17 cellular contexts compared by ENCODE assay signal in the genomic region with DNA sequence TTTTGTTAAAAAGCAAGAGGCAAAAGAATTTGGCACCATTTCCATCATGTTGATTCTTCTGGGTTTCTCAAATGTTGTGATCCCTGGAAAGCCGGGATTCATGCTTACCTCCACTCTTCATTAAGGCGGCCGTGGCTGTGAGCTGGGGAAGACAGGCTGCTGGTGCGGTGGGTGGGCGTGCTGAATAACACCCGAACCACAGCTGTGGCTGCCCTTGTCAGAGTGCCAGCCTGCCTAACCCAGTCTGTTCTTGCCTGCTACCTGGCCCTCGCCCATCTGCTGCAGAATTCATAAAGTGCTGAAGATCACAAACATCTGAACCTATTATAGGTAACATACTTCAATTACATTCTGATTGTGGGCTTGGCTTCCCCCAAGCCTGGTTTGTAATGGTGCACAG.
A peak's percentile ranks its signal among the peaks of the same experiment; 100 is the strongest.
DNase-seq lines count a peak whose midpoint lies in the region; ATAC-seq, FAIRE-seq and TF ChIP-seq lines count a peak whose summit lies in the region.
"Had no signal": no experiment of that assay in that cellular context is flagged by ENCODE, and none has a peak within 500 bp of the region (broad histone marks: within the 10 kb centered on the region; RNA-seq: fewer than 3 reads in every experiment).

No MANE protein-coding gene starts in this region.

- H3K27me3 Mint-ChIP-seq in activated naive CD4-positive, alpha-beta T cell treated with anti-CD3 and anti-CD28 coated beads for 36 hours (ENCODE audit: low read depth), result no peaks in the 10 kb centered on the region
- peaks cover 9% of the 10 kb centered on the region for H3K27me3 Mint-ChIP-seq in T-helper 2 cell treated with Interferon-gamma antibody and Interleukin-4, amounts not matched to agents 5 μg/mL and 100 μg/mL, for 36 hours (ENCODE audit: low read depth)
- H3K27me3 Mint-ChIP-seq in stimulated activated memory B cell treated with anti-CD40 and anti-IgM and Interleukin-4, amounts not matched to agents 10 μg/mL and 1 μg/mL and 100 μg/mL, for 72 hours, result peaks cover 13% of the 10 kb centered on the region

- DNase-seq in Ammon's horn (ENCODE audit: low spot score) (peak; percentile 9), G401 (ENCODE audit: low spot score) (peak; percentile 46), NCI-H1105 (lab: John Stamatoyannopoulos, UW) (peak; percentile 22), GM12878 (ENCODE audit: low read depth, low spot score) (no peak), mesenchymal stem cell (no peak)
- DNase-seq in activated naive CD4-positive, alpha-beta T cell treated with anti-CD3 and anti-CD28 coated beads for 36 hours, result no peak
- DNase-seq in T-helper 2 cell treated with Interferon-gamma antibody and Interleukin-4, amounts not matched to agents 5 μg/mL and 100 μg/mL, for 36 hours (ENCODE audit: low spot score), result no peak
- DNase-seq: left ventricle myocardium inferior, NCI-H146, NCI-H510A, PC-9, T1000, upper lobe of right lung had no signal

- no peaks in the 10 kb centered on the region for H3K79me2 ChIP-seq in GM12878 (ENCODE audit: control insufficient read depth, insufficient read depth, low read length)

- SMC1A ChIA-PET in GM12878 (lab: Charles Lee; ENCODE audit: uncharacterized antibody, unreplicated experiment), result interaction anchor here (1.0 to 2.1 kb wide), 3 partner anchors 19 to 180 kb away, joined by 3 to 7 read pairs (median 4); no protein-coding TSS in a partner anchor

- H2AFZ ChIP-seq in GM12878 (ENCODE audit: control insufficient read depth, low read depth, low read length), result peak overlapping the region; percentile 95
- no peak overlapping the region for H2AFZ ChIP-seq in mesenchymal stem cell (ENCODE audit: low read depth, low read length)

- H4K8ac ChIP-seq in mesenchymal stem cell (ENCODE audit: low read length), result no peak overlapping the region

- no peaks in the 10 kb centered on the region for H3K9me3 Mint-ChIP-seq in activated naive CD4-positive, alpha-beta T cell treated with anti-CD3 and anti-CD28 coated beads for 36 hours
- H3K9me3 Mint-ChIP-seq in T-helper 2 cell treated with Interferon-gamma antibody and Interleukin-4, amounts not matched to agents 5 μg/mL and 100 μg/mL, for 36 hours, result no peaks in the 10 kb centered on the region
- H3K9me3 Mint-ChIP-seq in stimulated activated memory B cell treated with anti-CD40 and anti-IgM and Interleukin-4, amounts not matched to agents 10 μg/mL and 1 μg/mL and 100 μg/mL, for 72 hours, result no peaks in the 10 kb centered on the region
- H3K9me3 Mint-ChIP-seq: stimulated activated naive CD8-positive, alpha-beta T cell treated with anti-CD3 and anti-CD28 coated beads, Interleukin-15, Interleukin-2, amounts not matched to agents 100 ng/mL and 50 ng/mL, for 24 hours had no signal

- FAIRE-seq in GM12878 (lab: Jason Lieb, UNC), result no peak

- H3K79me1 ChIP-seq in mesenchymal stem cell (replicated peaks; ENCODE audit: low read length, poor library complexity, severe bottlenecking), result no peaks in the 10 kb centered on the region

- no peaks in the 10 kb centered on the region for H3K36me3 ChIP-seq in GM12878 (ENCODE audit: control insufficient read depth in 2 of 2, insufficient read depth in 2 of 2, low read length in 1 of 2)
- no peaks in the 10 kb centered on the region for H3K36me3 ChIP-seq in mesenchymal stem cell (ENCODE audit: control insufficient read depth in 1 of 2, insufficient read depth in 2 of 2, low read depth in 1 of 2, low read length in 2 of 2)
- H3K36me3 ChIP-seq: esophagus muscularis mucosa, left ventricle myocardium inferior, SJSA1, upper lobe of right lung had no signal

- H3K9me3 ChIP-seq in GM12878 (replicated peaks; ENCODE audit: control insufficient read depth, insufficient read depth, low read length) (no peaks in the 10 kb centered on the region), mesenchymal stem cell (ENCODE audit: control insufficient read depth, low read length) (no peaks in the 10 kb centered on the region)
- H3K9me3 ChIP-seq: esophagus muscularis mucosa, left ventricle myocardium inferior, SJSA1, upper lobe of right lung had no signal

- no peak for TF ChIP-seq CTCF in GM12878 (IDR thresholded peaks at IDR 0.05 in 2 of 3, conservative IDR thresholded peaks at IDR 0.05 in 1 of 3; ENCODE audit: control insufficient read depth in 2 of 3, extremely low read depth in 1 of 3, insufficient read depth in 1 of 3, low read depth in 3 of 3, low read length in 3 of 3)

- H3K27me3 ChIP-seq in GM12878 (replicated peaks in 1 of 2; ENCODE audit: control insufficient read depth in 2 of 2, insufficient read depth in 2 of 2, low read length in 1 of 2) (no peaks in the 10 kb centered on the region), mesenchymal stem cell (ENCODE audit: control insufficient read depth in 1 of 2, insufficient read depth in 1 of 2, low read length in 2 of 2) (peaks cover 17 to 42% of the 10 kb centered on the region in 2 experiments)

- no peak overlapping the region for H3K23ac ChIP-seq in mesenchymal stem cell (ENCODE audit: low read length in 2 of 2)

- no peak overlapping the region for H3K4ac ChIP-seq in mesenchymal stem cell (ENCODE audit: low read depth in 1 of 2, low read length in 2 of 2)

- no peaks in the 10 kb centered on the region for H3K36me3 Mint-ChIP-seq in activated naive CD4-positive, alpha-beta T cell treated with anti-CD3 and anti-CD28 coated beads for 36 hours (ENCODE audit: low read depth)
- H3K36me3 Mint-ChIP-seq in T-helper 2 cell treated with Interferon-gamma antibody and Interleukin-4, amounts not matched to agents 5 μg/mL and 100 μg/mL, for 36 hours (ENCODE audit: low read depth), result no peaks in the 10 kb centered on the region
- no peaks in the 10 kb centered on the region for H3K36me3 Mint-ChIP-seq in stimulated activated memory B cell treated with anti-CD40 and anti-IgM and Interleukin-4, amounts not matched to agents 10 μg/mL and 1 μg/mL and 100 μg/mL, for 72 hours

- TF ChIP-seq RAD21 in GM12878 (IDR thresholded peaks at IDR 0.05; ENCODE audit: insufficient read depth, low read depth, low read length), result no peak

- no peak overlapping the region for H2BK120ac ChIP-seq in mesenchymal stem cell (ENCODE audit: low read depth, low read length)

- H3K27ac ChIP-seq in GM12878 (ENCODE audit: control insufficient read depth, insufficient read depth) (no peak overlapping the region), mesenchymal stem cell (ENCODE audit: low read length, poor library complexity, severe bottlenecking) (no peak overlapping the region)
- H3K27ac ChIP-seq: esophagus muscularis mucosa, left ventricle myocardium inferior, PC-9, SJSA1, upper lobe of right lung had no signal

- H2BK12ac ChIP-seq in mesenchymal stem cell (ENCODE audit: low read length in 2 of 2), result no peak overlapping the region

- H2BK5ac ChIP-seq in mesenchymal stem cell (ENCODE audit: low read depth, low read length, poor library complexity, severe bottlenecking), result no peak overlapping the region

- BruUV-seq in GM12878 (replicated peaks; lab: Mats Ljungman, UMichigan), result no TSS peak

- H3K18ac ChIP-seq in mesenchymal stem cell (ENCODE audit: low read depth in 1 of 2, low read length in 2 of 2), result no peak overlapping the region

- POLR2A ChIA-PET in GM12878 (lab: Charles Lee), result no interaction called here

- H4K20me1 ChIP-seq in GM12878 (ENCODE audit: control insufficient read depth, insufficient read depth), result no peaks in the 10 kb centered on the region

- no peak overlapping the region for H2AK5ac ChIP-seq in mesenchymal stem cell (ENCODE audit: low read length, severe bottlenecking)

- WGBS in GM12878 (ENCODE audit: insufficient coverage, insufficient replicate concordance, low lambda C conversion rate, missing lambda C conversion rate), result 87% methylated on average over 7 of the region's 7 CpGs
- 85% methylated on average over 7 of the region's 7 CpGs for WGBS in mesenchymal stem cell

- no peak overlapping the region for H3K4me3 Mint-ChIP-seq in activated naive CD4-positive, alpha-beta T cell treated with anti-CD3 and anti-CD28 coated beads for 36 hours
- no peak overlapping the region for H3K4me3 Mint-ChIP-seq in T-helper 2 cell treated with Interferon-gamma antibody and Interleukin-4, amounts not matched to agents 5 μg/mL and 100 μg/mL, for 36 hours
- H3K4me3 Mint-ChIP-seq in stimulated activated memory B cell treated with anti-CD40 and anti-IgM and Interleukin-4, amounts not matched to agents 10 μg/mL and 1 μg/mL and 100 μg/mL, for 72 hours, result no peak overlapping the region

- TF ChIP-seq EP300 in GM12878 (IDR thresholded peaks at IDR 0.05; ENCODE audit: borderline replicate concordance in 1 of 2, control insufficient read depth in 1 of 2, low read depth in 2 of 2, low read length in 2 of 2), result no peak

- CTCF ChIA-PET in GM12878 (lab: Yijun Ruan, JAX), result interaction anchor here (1.2 to 2.3 kb wide), 4 partner anchors 9 to 57 kb away, joined by 3 to 10 read pairs (median 5); no protein-coding TSS in a partner anchor
- CTCF ChIA-PET in activated naive CD4-positive, alpha-beta T cell treated with anti-CD3 and anti-CD28 coated beads for 36 hours (lab: Charles Lee), result no interaction called here

- RAD21 ChIA-PET in GM12878 (lab: Charles Lee; ENCODE audit: unreplicated experiment), result interaction anchor here (0.5 to 1.3 kb wide), 2 partner anchors 31 to 37 kb away, joined by 3 read pairs; no protein-coding TSS in a partner anchor

- ATAC-seq in GM12878, result peak; percentile 9; the same call in 2 of the 3 replicates
- no peak for ATAC-seq in stimulated activated memory B cell treated with anti-CD40 and anti-IgM and Interleukin-4, amounts not matched to agents 10 μg/mL and 1 μg/mL and 100 μg/mL, for 72 hours

- no peak overlapping the region for H4K91ac ChIP-seq in mesenchymal stem cell (ENCODE audit: low read length)

- H3K4me1 Mint-ChIP-seq in activated naive CD4-positive, alpha-beta T cell treated with anti-CD3 and anti-CD28 coated beads for 36 hours (ENCODE audit: low read depth), result peaks cover 12% of the 10 kb centered on the region
- peaks cover 9% of the 10 kb centered on the region for H3K4me1 Mint-ChIP-seq in T-helper 2 cell treated with Interferon-gamma antibody and Interleukin-4, amounts not matched to agents 5 μg/mL and 100 μg/mL, for 36 hours (ENCODE audit: low read depth)
- peaks cover 8% of the 10 kb centered on the region for H3K4me1 Mint-ChIP-seq in stimulated activated memory B cell treated with anti-CD40 and anti-IgM and Interleukin-4, amounts not matched to agents 10 μg/mL and 1 μg/mL and 100 μg/mL, for 72 hours

- in situ Hi-C loops in G401 (cut with HindIII; ENCODE audit: low sequenced_read_pairs), result no loop called here
- in situ Hi-C loops in GM12878 (cut with MboI), result no loop called here

- intact Hi-C loops in GM12878 (cut with micrococcal nuclease; ENCODE audit: unreplicated experiment), result loop anchor here (5.0 kb wide), 1 partner anchor 822 kb away; no protein-coding TSS in a partner anchor
- intact Hi-C loops in activated naive CD4-positive, alpha-beta T cell treated with anti-CD3 and anti-CD28 coated beads for 36 hours (cut with micrococcal nuclease), result no loop called here

- H3K4me2 ChIP-seq in GM12878 (ENCODE audit: control insufficient read depth, insufficient read depth) (no peak overlapping the region), mesenchymal stem cell (ENCODE audit: low read length, poor library complexity, severe bottlenecking) (no peak overlapping the region)

- H3K14ac ChIP-seq in mesenchymal stem cell (ENCODE audit: low read length in 2 of 2), result no peak overlapping the region

- no peak for TF ChIP-seq POLR2A in GM12878 (IDR thresholded peaks at IDR 0.05; ENCODE audit: low read depth, low read length)

- H3K9ac ChIP-seq in GM12878 (ENCODE audit: control insufficient read depth, insufficient read depth, low read length) (no peak overlapping the region), mesenchymal stem cell (ENCODE audit: low read length) (no peak overlapping the region)

- no peak overlapping the region for H2BK15ac ChIP-seq in mesenchymal stem cell (ENCODE audit: low read depth, poor library complexity, severe bottlenecking)

- H3K4me3 ChIP-seq in GM12878 (no peak overlapping the region), mesenchymal stem cell (ENCODE audit: insufficient read depth in 1 of 2, low read depth in 1 of 2, low read length in 2 of 2) (no peak overlapping the region)
- H3K4me3 ChIP-seq: esophagus muscularis mucosa, left ventricle myocardium inferior, PC-9, SJSA1, upper lobe of right lung had no signal

- H3K27ac Mint-ChIP-seq in activated naive CD4-positive, alpha-beta T cell treated with anti-CD3 and anti-CD28 coated beads for 36 hours, result no peak overlapping the region
- no peak overlapping the region for H3K27ac Mint-ChIP-seq in T-helper 2 cell treated with Interferon-gamma antibody and Interleukin-4, amounts not matched to agents 5 μg/mL and 100 μg/mL, for 36 hours
- no peak overlapping the region for H3K27ac Mint-ChIP-seq in stimulated activated memory B cell treated with anti-CD40 and anti-IgM and Interleukin-4, amounts not matched to agents 10 μg/mL and 1 μg/mL and 100 μg/mL, for 72 hours

- H3K4me1 ChIP-seq in GM12878 (ENCODE audit: control insufficient read depth, insufficient read depth, low read length) (peaks cover 4% of the 10 kb centered on the region), mesenchymal stem cell (ENCODE audit: control insufficient read depth, insufficient read depth, low read depth, low read length) (no peaks in the 10 kb centered on the region)
- H3K4me1 ChIP-seq: left ventricle myocardium inferior, SJSA1, upper lobe of right lung had no signal

Comparison
In these comparisons a context has a peak if more than half of its experiments do, and no peak if none do; other contexts are left out.
1. DNase-seq: peak in Ammon's horn (single experiment), G401 (single experiment) and NCI-H1105 (single experiment); none in GM12878 (single experiment), activated naive CD4-positive, alpha-beta T cell treated with anti-CD3 and anti-CD28 coated beads for 36 hours (single experiment), mesenchymal stem cell (single experiment) and T-helper 2 cell treated with Interferon-gamma antibody and Interleukin-4, amounts not matched to agents 5 μg/mL and 100 μg/mL, for 36 hours (single experiment).